Comparison of ENCODE assay signal across 2 cellular contexts in genomic region chr1:78000546-78000945, GRCh38. TPM values are rescaled to one million over a fixed set of nuclear protein-coding genes. Genes with fewer than 3 reads are reported as not detected.
"Had no signal": no experiment of that assay in that cellular context is flagged by ENCODE, and none has a peak within 500 bp of the region (broad histone marks: within the 10 kb centered on the region; RNA-seq: fewer than 3 reads in every experiment).

No MANE protein-coding gene starts in this region.

RNA-seq across cellular contexts. Expression of gene GIPC2, which starts 45.2 kb away (rescaled TPM):
- total RNA-seq: natural killer cell, smooth muscle cell had no signal
